In the genomic region with DNA sequence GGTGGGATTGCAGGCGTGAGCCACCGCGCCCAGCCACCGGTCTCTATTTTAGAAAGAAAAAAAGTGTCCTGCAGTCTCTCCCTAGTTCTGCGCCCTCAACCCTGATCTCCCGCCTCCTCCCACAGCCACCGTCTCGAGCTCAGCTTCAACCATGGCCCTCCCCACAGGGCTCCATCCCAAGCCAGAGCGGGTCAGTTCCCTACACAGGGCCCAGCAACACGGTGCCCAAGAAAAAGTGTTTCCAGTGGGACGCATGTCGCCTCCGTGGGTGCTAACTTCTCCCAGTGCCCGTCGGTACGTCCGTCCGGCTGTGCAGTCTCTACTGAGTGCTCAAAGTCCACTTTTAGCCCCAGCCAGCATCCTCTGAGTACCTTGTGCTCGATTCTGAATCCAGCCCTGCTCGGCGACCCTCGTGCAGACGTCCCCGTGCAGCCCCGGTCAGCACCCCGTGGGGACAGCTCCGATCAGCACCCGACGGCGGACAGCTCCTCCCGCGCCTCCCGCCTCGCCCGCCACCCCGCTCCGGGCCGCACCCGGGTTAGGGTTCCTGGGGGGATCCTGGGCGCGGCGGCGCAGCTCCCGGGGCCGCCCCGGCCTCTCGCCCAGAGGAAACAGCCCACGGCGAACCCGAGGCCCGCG, we compare ENCODE assay signal across 1 cellular context.
TF ChIP-seq lines count a peak whose summit lies in the region.

No MANE protein-coding gene starts in this region.

TF ChIP-seq in K562, 482 proteins besides CTCF, POLR2A, EP300 and RAD21 (continued from another document and continues in another):
- TF ChIP-seq, protein P1, sequence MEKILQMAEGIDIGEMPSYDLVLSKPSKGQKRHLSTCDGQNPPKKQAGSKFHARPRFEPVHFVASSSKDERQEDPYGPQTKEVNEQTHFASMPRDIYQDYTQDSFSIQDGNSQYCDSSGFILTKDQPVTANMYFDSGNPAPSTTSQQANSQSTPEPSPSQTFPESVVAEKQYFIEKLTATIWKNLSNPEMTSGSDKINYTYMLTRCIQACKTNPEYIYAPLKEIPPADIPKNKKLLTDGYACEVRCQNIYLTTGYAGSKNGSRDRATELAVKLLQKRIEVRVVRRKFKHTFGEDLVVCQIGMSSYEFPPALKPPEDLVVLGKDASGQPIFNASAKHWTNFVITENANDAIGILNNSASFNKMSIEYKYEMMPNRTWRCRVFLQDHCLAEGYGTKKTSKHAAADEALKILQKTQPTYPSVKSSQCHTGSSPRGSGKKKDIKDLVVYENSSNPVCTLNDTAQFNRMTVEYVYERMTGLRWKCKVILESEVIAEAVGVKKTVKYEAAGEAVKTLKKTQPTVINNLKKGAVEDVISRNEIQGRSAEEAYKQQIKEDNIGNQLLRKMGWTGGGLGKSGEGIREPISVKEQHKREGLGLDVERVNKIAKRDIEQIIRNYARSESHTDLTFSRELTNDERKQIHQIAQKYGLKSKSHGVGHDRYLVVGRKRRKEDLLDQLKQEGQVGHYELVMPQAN (IDR thresholded peaks at IDR 0.05; ENCODE audit: borderline replicate concordance): peak; percentile 75; the same call in 1 of the 2 replicates
- TF ChIP-seq ZNF197 (CRISPR knock-in tag; IDR thresholded peaks at IDR 0.05; ENCODE audit: low read depth) (peak; percentile 63; the same call in 1 of the 2 replicates), NBN (IDR thresholded peaks at IDR 0.05; ENCODE audit: low read depth) (no peak), NR2F6 (CRISPR knock-in tag; IDR thresholded peaks at IDR 0.05) (no peak), SMARCA5 (IDR thresholded peaks at IDR 0.05) (no peak), LCOR (CRISPR knock-in tag; IDR thresholded peaks at IDR 0.05) (peak; percentile 85), MAZ (CRISPR knock-in tag; conservative IDR thresholded peaks at IDR 0.05 in 1 of 2, IDR thresholded peaks at IDR 0.05 in 1 of 2) (peak; percentile 22 to 96; a peak in 2 of 4 replicates), ATF1 (CRISPR knock-in tag; IDR thresholded peaks at IDR 0.05) (peak; percentile 64), ATF1 (tag; IDR thresholded peaks at IDR 0.05) (no peak), XRCC4 (IDR thresholded peaks at IDR 0.05; ENCODE audit: extremely low read depth, insufficient read depth, insufficient read length) (no peak), ZBTB7A (IDR thresholded peaks at IDR 0.05; ENCODE audit: borderline replicate concordance, control insufficient read depth, low read depth, low read length) (peak; percentile 44; the same call in 1 of the 2 replicates), PTBP1 (IDR thresholded peaks at IDR 0.05; ENCODE audit: low read depth, low read length) (no peak), EZH2 (IDR thresholded peaks at IDR 0.05; ENCODE audit: borderline replicate concordance, low read depth, low read length) (no peak), ILF3 (IDR thresholded peaks at IDR 0.05; ENCODE audit: borderline replicate concordance) (no peak), ZNF24 (IDR thresholded peaks at IDR 0.05) (peak; percentile 36; the same call in 1 of the 2 replicates), ESRRA (IDR thresholded peaks at IDR 0.05; ENCODE audit: borderline replicate concordance, low read depth) (no peak), MYNN (IDR thresholded peaks at IDR 0.05) (no peak), MYNN (CRISPR knock-in tag; IDR thresholded peaks at IDR 0.05) (peak; percentile 90), EHMT2 (IDR thresholded peaks at IDR 0.05) (peak; percentile 99), BRD9 (IDR thresholded peaks at IDR 0.05; ENCODE audit: low read depth, partially characterized antibody) (no peak), MIER1 (IDR thresholded peaks at IDR 0.05; ENCODE audit: low read depth) (peak; percentile 96), HDAC2 (IDR thresholded peaks at IDR 0.05) (peak; percentile 32; the same call in 1 of the 2 replicates), JUND (IDR thresholded peaks at IDR 0.05; ENCODE audit: borderline replicate concordance, low read depth, low read length) (no peak), JUND (tag; IDR thresholded peaks at IDR 0.05; ENCODE audit: borderline replicate concordance, low read depth, low read length) (no peak), ZNF583 (CRISPR knock-in tag; IDR thresholded peaks at IDR 0.05) (0 out of 2 replicates have a peak, but pooled peaks have one; percentile 43), SRSF1 (IDR thresholded peaks at IDR 0.05; ENCODE audit: low read depth, low read length) (no peak), GABPB1 (CRISPR knock-in tag; IDR thresholded peaks at IDR 0.05) (peak; percentile 81), ZNF77 (CRISPR knock-in tag; IDR thresholded peaks at IDR 0.05) (no peak), ZNF232 (CRISPR knock-in tag; IDR thresholded peaks at IDR 0.05) (peak; percentile 98), FOXM1 (IDR thresholded peaks at IDR 0.05; ENCODE audit: low read depth) (no peak), FOXM1 (CRISPR knock-in tag; IDR thresholded peaks at IDR 0.05; ENCODE audit: low read depth) (0 out of 2 replicates have a peak, but pooled peaks have one; percentile 78), SRSF7 (optimal IDR thresholded peaks at IDR 0.05; ENCODE audit: low read depth, low read length) (no peak), SIN3A (IDR thresholded peaks at IDR 0.05; ENCODE audit: borderline replicate concordance in 2 of 2, control insufficient read depth in 1 of 2, low read depth in 2 of 2, low read length in 2 of 2) (peak; percentile 97 to 100)
- TF ChIP-seq, protein P2, sequence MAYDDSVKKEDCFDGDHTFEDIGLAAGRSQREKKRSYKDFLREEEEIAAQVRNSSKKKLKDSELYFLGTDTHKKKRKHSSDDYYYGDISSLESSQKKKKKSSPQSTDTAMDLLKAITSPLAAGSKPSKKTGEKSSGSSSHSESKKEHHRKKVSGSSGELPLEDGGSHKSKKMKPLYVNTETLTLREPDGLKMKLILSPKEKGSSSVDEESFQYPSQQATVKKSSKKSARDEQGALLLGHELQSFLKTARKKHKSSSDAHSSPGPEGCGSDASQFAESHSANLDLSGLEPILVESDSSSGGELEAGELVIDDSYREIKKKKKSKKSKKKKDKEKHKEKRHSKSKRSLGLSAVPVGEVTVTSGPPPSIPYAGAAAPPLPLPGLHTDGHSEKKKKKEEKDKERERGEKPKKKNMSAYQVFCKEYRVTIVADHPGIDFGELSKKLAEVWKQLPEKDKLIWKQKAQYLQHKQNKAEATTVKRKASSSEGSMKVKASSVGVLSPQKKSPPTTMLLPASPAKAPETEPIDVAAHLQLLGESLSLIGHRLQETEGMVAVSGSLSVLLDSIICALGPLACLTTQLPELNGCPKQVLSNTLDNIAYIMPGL (CRISPR knock-in tag; IDR thresholded peaks at IDR 0.05): peak; percentile 94
- TF ChIP-seq, protein P3, sequence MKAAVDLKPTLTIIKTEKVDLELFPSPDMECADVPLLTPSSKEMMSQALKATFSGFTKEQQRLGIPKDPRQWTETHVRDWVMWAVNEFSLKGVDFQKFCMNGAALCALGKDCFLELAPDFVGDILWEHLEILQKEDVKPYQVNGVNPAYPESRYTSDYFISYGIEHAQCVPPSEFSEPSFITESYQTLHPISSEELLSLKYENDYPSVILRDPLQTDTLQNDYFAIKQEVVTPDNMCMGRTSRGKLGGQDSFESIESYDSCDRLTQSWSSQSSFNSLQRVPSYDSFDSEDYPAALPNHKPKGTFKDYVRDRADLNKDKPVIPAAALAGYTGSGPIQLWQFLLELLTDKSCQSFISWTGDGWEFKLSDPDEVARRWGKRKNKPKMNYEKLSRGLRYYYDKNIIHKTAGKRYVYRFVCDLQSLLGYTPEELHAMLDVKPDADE (conservative IDR thresholded peaks at IDR 0.05; ENCODE audit: control insufficient read depth, low read depth, low read length): peak; percentile 93
- TF ChIP-seq, protein P4, sequence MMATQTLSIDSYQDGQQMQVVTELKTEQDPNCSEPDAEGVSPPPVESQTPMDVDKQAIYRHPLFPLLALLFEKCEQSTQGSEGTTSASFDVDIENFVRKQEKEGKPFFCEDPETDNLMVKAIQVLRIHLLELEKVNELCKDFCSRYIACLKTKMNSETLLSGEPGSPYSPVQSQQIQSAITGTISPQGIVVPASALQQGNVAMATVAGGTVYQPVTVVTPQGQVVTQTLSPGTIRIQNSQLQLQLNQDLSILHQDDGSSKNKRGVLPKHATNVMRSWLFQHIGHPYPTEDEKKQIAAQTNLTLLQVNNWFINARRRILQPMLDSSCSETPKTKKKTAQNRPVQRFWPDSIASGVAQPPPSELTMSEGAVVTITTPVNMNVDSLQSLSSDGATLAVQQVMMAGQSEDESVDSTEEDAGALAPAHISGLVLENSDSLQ (IDR thresholded peaks at IDR 0.05): no peak
- TF ChIP-seq, protein P5, sequence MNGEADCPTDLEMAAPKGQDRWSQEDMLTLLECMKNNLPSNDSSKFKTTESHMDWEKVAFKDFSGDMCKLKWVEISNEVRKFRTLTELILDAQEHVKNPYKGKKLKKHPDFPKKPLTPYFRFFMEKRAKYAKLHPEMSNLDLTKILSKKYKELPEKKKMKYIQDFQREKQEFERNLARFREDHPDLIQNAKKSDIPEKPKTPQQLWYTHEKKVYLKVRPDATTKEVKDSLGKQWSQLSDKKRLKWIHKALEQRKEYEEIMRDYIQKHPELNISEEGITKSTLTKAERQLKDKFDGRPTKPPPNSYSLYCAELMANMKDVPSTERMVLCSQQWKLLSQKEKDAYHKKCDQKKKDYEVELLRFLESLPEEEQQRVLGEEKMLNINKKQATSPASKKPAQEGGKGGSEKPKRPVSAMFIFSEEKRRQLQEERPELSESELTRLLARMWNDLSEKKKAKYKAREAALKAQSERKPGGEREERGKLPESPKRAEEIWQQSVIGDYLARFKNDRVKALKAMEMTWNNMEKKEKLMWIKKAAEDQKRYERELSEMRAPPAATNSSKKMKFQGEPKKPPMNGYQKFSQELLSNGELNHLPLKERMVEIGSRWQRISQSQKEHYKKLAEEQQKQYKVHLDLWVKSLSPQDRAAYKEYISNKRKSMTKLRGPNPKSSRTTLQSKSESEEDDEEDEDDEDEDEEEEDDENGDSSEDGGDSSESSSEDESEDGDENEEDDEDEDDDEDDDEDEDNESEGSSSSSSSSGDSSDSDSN (IDR thresholded peaks at IDR 0.05; ENCODE audit: borderline replicate concordance in 1 of 2, low read depth in 2 of 2, low read length in 2 of 2): peak in 1 of 2 experiments; percentile 65; a peak in 1 of 4 replicates
- TF ChIP-seq, protein P6, sequence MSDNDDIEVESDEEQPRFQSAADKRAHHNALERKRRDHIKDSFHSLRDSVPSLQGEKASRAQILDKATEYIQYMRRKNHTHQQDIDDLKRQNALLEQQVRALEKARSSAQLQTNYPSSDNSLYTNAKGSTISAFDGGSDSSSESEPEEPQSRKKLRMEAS (CRISPR knock-in tag; IDR thresholded peaks at IDR 0.05): peak; percentile 89
- TF ChIP-seq, protein P7, sequence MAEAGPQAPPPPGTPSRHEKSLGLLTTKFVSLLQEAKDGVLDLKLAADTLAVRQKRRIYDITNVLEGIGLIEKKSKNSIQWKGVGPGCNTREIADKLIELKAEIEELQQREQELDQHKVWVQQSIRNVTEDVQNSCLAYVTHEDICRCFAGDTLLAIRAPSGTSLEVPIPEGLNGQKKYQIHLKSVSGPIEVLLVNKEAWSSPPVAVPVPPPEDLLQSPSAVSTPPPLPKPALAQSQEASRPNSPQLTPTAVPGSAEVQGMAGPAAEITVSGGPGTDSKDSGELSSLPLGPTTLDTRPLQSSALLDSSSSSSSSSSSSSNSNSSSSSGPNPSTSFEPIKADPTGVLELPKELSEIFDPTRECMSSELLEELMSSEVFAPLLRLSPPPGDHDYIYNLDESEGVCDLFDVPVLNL (CRISPR knock-in tag; IDR thresholded peaks at IDR 0.05; ENCODE audit: low read depth): peak; percentile 91
- TF ChIP-seq, protein P8, sequence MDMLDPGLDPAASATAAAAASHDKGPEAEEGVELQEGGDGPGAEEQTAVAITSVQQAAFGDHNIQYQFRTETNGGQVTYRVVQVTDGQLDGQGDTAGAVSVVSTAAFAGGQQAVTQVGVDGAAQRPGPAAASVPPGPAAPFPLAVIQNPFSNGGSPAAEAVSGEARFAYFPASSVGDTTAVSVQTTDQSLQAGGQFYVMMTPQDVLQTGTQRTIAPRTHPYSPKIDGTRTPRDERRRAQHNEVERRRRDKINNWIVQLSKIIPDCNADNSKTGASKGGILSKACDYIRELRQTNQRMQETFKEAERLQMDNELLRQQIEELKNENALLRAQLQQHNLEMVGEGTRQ (CRISPR knock-in tag; IDR thresholded peaks at IDR 0.05): peak; percentile 69
- TF ChIP-seq, protein P9, sequence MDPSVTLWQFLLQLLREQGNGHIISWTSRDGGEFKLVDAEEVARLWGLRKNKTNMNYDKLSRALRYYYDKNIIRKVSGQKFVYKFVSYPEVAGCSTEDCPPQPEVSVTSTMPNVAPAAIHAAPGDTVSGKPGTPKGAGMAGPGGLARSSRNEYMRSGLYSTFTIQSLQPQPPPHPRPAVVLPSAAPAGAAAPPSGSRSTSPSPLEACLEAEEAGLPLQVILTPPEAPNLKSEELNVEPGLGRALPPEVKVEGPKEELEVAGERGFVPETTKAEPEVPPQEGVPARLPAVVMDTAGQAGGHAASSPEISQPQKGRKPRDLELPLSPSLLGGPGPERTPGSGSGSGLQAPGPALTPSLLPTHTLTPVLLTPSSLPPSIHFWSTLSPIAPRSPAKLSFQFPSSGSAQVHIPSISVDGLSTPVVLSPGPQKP (CRISPR knock-in tag; IDR thresholded peaks at IDR 0.05): no peak
- TF ChIP-seq, protein P10, sequence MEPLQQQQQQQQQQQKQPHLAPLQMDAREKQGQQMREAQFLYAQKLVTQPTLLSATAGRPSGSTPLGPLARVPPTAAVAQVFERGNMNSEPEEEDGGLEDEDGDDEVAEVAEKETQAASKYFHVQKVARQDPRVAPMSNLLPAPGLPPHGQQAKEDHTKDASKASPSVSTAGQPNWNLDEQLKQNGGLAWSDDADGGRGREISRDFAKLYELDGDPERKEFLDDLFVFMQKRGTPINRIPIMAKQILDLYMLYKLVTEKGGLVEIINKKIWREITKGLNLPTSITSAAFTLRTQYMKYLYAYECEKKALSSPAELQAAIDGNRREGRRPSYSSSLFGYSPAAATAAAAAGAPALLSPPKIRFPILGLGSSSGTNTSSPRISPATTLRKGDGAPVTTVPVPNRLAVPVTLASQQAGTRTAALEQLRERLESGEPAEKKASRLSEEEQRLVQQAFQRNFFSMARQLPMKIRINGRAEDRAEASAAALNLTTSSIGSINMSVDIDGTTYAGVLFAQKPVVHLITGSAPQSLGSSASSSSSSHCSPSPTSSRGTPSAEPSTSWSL (CRISPR knock-in tag; IDR thresholded peaks at IDR 0.05; ENCODE audit: borderline replicate concordance): no peak
- TF ChIP-seq, protein P11, sequence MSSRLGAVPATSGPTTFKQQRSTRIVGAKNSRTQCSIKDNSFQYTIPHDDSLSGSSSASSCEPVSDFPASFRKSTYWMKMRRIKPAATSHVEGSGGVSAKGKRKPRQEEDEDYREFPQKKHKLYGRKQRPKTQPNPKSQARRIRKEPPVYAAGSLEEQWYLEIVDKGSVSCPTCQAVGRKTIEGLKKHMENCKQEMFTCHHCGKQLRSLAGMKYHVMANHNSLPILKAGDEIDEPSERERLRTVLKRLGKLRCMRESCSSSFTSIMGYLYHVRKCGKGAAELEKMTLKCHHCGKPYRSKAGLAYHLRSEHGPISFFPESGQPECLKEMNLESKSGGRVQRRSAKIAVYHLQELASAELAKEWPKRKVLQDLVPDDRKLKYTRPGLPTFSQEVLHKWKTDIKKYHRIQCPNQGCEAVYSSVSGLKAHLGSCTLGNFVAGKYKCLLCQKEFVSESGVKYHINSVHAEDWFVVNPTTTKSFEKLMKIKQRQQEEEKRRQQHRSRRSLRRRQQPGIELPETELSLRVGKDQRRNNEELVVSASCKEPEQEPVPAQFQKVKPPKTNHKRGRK (tag; IDR thresholded peaks at IDR 0.05): no peak
- TF ChIP-seq, protein P12, sequence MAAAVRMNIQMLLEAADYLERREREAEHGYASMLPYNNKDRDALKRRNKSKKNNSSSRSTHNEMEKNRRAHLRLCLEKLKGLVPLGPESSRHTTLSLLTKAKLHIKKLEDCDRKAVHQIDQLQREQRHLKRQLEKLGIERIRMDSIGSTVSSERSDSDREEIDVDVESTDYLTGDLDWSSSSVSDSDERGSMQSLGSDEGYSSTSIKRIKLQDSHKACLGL (CRISPR knock-in tag; IDR thresholded peaks at IDR 0.05; ENCODE audit: borderline replicate concordance, poor library complexity, severe bottlenecking): peak; percentile 57
- TF ChIP-seq, protein P13, sequence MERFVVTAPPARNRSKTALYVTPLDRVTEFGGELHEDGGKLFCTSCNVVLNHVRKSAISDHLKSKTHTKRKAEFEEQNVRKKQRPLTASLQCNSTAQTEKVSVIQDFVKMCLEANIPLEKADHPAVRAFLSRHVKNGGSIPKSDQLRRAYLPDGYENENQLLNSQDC (CRISPR knock-in tag; IDR thresholded peaks at IDR 0.05): no peak
